ENCODE assay signal across 8 cellular contexts in the genomic region with DNA sequence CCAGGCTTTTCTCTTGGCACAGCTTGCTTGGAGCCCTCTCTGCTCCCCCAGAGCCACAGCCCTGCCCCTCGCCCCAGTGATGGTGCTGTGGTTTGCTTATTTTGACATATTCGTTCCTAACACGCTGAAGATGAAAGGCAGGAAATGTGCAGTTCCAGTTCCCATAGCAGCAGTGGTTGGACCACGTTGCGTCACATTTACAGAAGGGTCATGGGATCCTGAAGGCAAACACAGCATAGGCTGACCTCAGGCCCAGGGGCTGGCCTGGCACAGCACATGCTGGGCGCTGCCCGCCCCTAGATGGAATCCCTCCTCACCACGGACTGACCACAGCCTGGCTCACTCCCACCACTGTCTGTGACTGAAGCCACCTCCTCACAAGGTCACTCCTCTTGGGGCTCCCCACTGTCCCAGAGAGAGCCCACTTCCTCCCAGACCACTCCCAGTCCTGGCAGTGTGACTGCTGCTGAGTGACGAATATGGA. TPM values are rescaled to one million over a fixed set of nuclear protein-coding genes. Genes with fewer than 3 reads are reported as not detected.
DNase-seq lines count a peak whose midpoint lies in the region; ATAC-seq lines count a peak whose summit lies in the region.

No MANE protein-coding gene starts in this region.

- H3K4me2 ChIP-seq in GM23248 (ENCODE audit: unreplicated experiment), result peak overlapping the region; percentile 19

- WGBS in GM23248 (ENCODE audit: low coverage in 1 of 2, low lambda C conversion rate in 2 of 2, missing lambda C conversion rate in 2 of 2), 2 experiments, result 26 to 29% methylated on average over 9 of the region's 9 CpGs

- H4K20me1 ChIP-seq in GM23248 (ENCODE audit: insufficient read depth), result no peaks in the 10 kb centered on the region

- H3F3A ChIP-seq in GM23248 (ENCODE audit: insufficient read depth), result peaks cover 19% of the 10 kb centered on the region; the same call in 1 of the 2 replicates

- ATAC-seq in left ventricle myocardium superior (peak; percentile 77), HG02840 (IDR thresholded peaks at IDR 0.05; ENCODE audit: low FRiP score, unreplicated experiment) (no peak)

- peak; percentile 93 for DNase-seq in GM23248
- peak; percentile 41 to 48 for DNase-seq in SJCRH30
- DNase-seq in activated naive CD4-positive, alpha-beta T cell treated with Interleukin-2 at 50 U/mL for 16 hours, result peak; percentile 69
- peak; percentile 49 for DNase-seq in left ventricle myocardium superior
- DNase-seq in stimulated activated CD4-positive, alpha-beta T cell treated with anti-CD3 and anti-CD28 coated beads, Interleukin-4, amount 100 ng/mL, for 1 hour, result peak; percentile 23
- no peak for DNase-seq in islet precursor cell
- DNase-seq in cortex of kidney (lab: John Stamatoyannopoulos, UW), result no peak

- in situ Hi-C loops in GM23248 (cut with MboI), result no loop called here

- intact Hi-C loops in left ventricle myocardium superior (cut with micrococcal nuclease), result no loop called here

- no peak overlapping the region for H3K4me3 ChIP-seq in GM23248
- no peak overlapping the region for H3K4me3 ChIP-seq in SJCRH30

- peak overlapping the region; percentile 62 for H3K9ac ChIP-seq in GM23248

- H3K4me1 ChIP-seq in GM23248 (ENCODE audit: insufficient read depth), result peaks cover 41% of the 10 kb centered on the region
- peaks cover 19% of the 10 kb centered on the region for H3K4me1 ChIP-seq in SJCRH30

- H3K9me2 ChIP-seq in GM23248 (ENCODE audit: insufficient read depth), result no peaks in the 10 kb centered on the region

- no peaks in the 10 kb centered on the region for H3K36me3 ChIP-seq in GM23248 (ENCODE audit: low read depth)
- no peaks in the 10 kb centered on the region for H3K36me3 ChIP-seq in SJCRH30

- no peaks in the 10 kb centered on the region for H3K9me3 ChIP-seq in GM23248 (ENCODE audit: low read depth)
- H3K9me3 ChIP-seq in SJCRH30 (replicated peaks), result no peaks in the 10 kb centered on the region

- H2AFZ ChIP-seq in GM23248, result peak overlapping the region; percentile 42

- H3K79me2 ChIP-seq in GM23248 (ENCODE audit: insufficient read depth), result no peaks in the 10 kb centered on the region

- H3K27ac ChIP-seq in GM23248 (peak overlapping the region; percentile 92), SJCRH30 (peak overlapping the region; percentile 20; the same call in 1 of the 2 replicates)

- H3K27me3 ChIP-seq in GM23248 (replicated peaks; ENCODE audit: insufficient read depth) (no peaks in the 10 kb centered on the region), SJCRH30 (no peaks in the 10 kb centered on the region)

RNA-seq across cellular contexts. Expression of gene CHRNA1, which starts 14.2 kb away (rescaled TPM):
- not detected in 2 replicates for total RNA-seq in GM23248 (2014; rRNA removed; shearing (Covaris generic))
- 0.16 and 0.27 TPM in 2 replicates for polyA plus RNA-seq in GM23248 (2016; fragmentation: Nextera tagmentation; extraction: Ambion mirVana)
- total RNA-seq in SJCRH30 (2014; rRNA removed; shearing (Covaris generic)), result 371 and 375 TPM in 2 replicates
- total RNA-seq in left ventricle myocardium superior, result not detected

Comparison
In these comparisons a context has a peak if more than half of its experiments do, and no peak if none do; other contexts are left out.
1. DNase-seq: peak in GM23248 (single experiment), SJCRH30 (2 of 2), activated naive CD4-positive, alpha-beta T cell treated with Interleukin-2 at 50 U/mL for 16 hours (single experiment), left ventricle myocardium superior (single experiment) and stimulated activated CD4-positive, alpha-beta T cell treated with anti-CD3 and anti-CD28 coated beads, Interleukin-4, amount 100 ng/mL, for 1 hour (single experiment); none in islet precursor cell (single experiment) and cortex of kidney (single experiment).
2. RNA of gene CHRNA1, which starts 14.2 kb away (total RNA-seq): 371 to 375 TPM in SJCRH30; not detected in left ventricle myocardium superior (single experiment) and not detected in GM23248; every median in the first group is over 100 times any median in the second.